In genomic region chr5:140855772-140856674, GRCh38 we compare ENCODE assay signal across 9 cellular contexts. TPM values are rescaled to one million over a fixed set of nuclear protein-coding genes. Genes with fewer than 3 reads are reported as not detected.
DNase-seq lines count a peak whose midpoint lies in the region; TF ChIP-seq lines count a peak whose summit lies in the region.
"Had no signal": no experiment of that assay in that cellular context is flagged by ENCODE, and none has a peak within 500 bp of the region (broad histone marks: within the 10 kb centered on the region; RNA-seq: fewer than 3 reads in every experiment).

Gene PCDHA10, plus strand, starts transcription at chr5:140855897. Its CDS starts 152 bp downstream, at chr5:140856049.

- H3K9me3 Mint-ChIP-seq in chondrocyte (ENCODE audit: low read depth) (peaks cover 8% of the 10 kb centered on the region), nephron progenitor cell (peaks cover 80% of the 10 kb centered on the region)

- peak within 1 kb of the TSS; percentile 92 for H3K27ac Mint-ChIP-seq in chondrocyte (ENCODE audit: unreplicated experiment)
- H3K27ac Mint-ChIP-seq in nephron progenitor cell = no peak within 1 kb of the TSS

- DNase-seq in COLO829 (ENCODE audit: low spot score) = peak; percentile 17
- DNase-seq in NAMALWA (ENCODE audit: low spot score) = peak; percentile 61
- DNase-seq in chondrocyte (ENCODE audit: low spot score) = no peak
- DNase-seq in nephron progenitor cell = no peak
- no peak for DNase-seq in stimulated activated CD4-positive, alpha-beta T cell treated with anti-CD3 and anti-CD28 coated beads, Interleukin-4, amount 100 ng/mL, for 4 hours
- no peak for DNase-seq in activated effector memory CD4-positive, alpha-beta T cell treated with Interleukin-2 at 50 U/mL for 16 hours
- no peak for DNase-seq in activated CD4-positive, alpha-beta T cell treated with anti-CD3 and anti-CD28 coated beads, Interleukin-2, amount 50 U/mL, for 48 hours
- DNase-seq in activated CD4-positive, alpha-beta T cell treated with anti-CD3 and anti-CD28 coated beads, Interleukin-2, amount 50 U/mL, for 4 hours = no peak
- DNase-seq: stimulated activated naive CD8-positive, alpha-beta T cell treated with anti-CD3 and anti-CD28 coated beads, Interleukin-15, Interleukin-2, amounts not matched to agents 100 U/mL and 50 U/mL, for 24 hours had no signal

- H3K27me3 Mint-ChIP-seq in chondrocyte (ENCODE audit: low read depth) = no peaks in the 10 kb centered on the region
- H3K27me3 Mint-ChIP-seq in nephron progenitor cell (ENCODE audit: low read depth, poor library complexity) = peaks cover 3% of the 10 kb centered on the region

- H3K36me3 Mint-ChIP-seq in chondrocyte (ENCODE audit: low read depth) (peaks cover 18% of the 10 kb centered on the region), nephron progenitor cell (ENCODE audit: low read depth) (peaks cover 78% of the 10 kb centered on the region)

- TF ChIP-seq CTCF in chondrocyte (IDR thresholded peaks at IDR 0.05) (peak; percentile 75), nephron progenitor cell (IDR thresholded peaks at IDR 0.05) (peak; percentile 23)

- peaks cover 8% of the 10 kb centered on the region for H3K4me1 Mint-ChIP-seq in chondrocyte (ENCODE audit: low read depth)
- H3K4me1 Mint-ChIP-seq in nephron progenitor cell = no peaks in the 10 kb centered on the region

- H3K4me3 Mint-ChIP-seq in chondrocyte (ENCODE audit: unreplicated experiment) (peak within 1 kb of the TSS; percentile 73), nephron progenitor cell (peak within 1 kb of the TSS; percentile 84)

RNA-seq across cellular contexts. Expression of gene PCDHA10, which starts in this region (rescaled TPM):
- 6.7 to 21.2 TPM (median 20.5 TPM) in 3 replicates for total RNA-seq in chondrocyte

Comparison
In these comparisons a context has a peak if more than half of its experiments do, and no peak if none do; other contexts are left out.
1. DNase-seq: peak in COLO829 (single experiment) and NAMALWA (single experiment); none in chondrocyte (single experiment), nephron progenitor cell (single experiment), stimulated activated CD4-positive, alpha-beta T cell treated with anti-CD3 and anti-CD28 coated beads, Interleukin-4, amount 100 ng/mL, for 4 hours (0 of 2), activated effector memory CD4-positive, alpha-beta T cell treated with Interleukin-2 at 50 U/mL for 16 hours (single experiment), activated CD4-positive, alpha-beta T cell treated with anti-CD3 and anti-CD28 coated beads, Interleukin-2, amount 50 U/mL, for 48 hours (0 of 2) and activated CD4-positive, alpha-beta T cell treated with anti-CD3 and anti-CD28 coated beads, Interleukin-2, amount 50 U/mL, for 4 hours (0 of 2).